ENCODE assay signal across 30 cellular contexts in the genomic region with DNA sequence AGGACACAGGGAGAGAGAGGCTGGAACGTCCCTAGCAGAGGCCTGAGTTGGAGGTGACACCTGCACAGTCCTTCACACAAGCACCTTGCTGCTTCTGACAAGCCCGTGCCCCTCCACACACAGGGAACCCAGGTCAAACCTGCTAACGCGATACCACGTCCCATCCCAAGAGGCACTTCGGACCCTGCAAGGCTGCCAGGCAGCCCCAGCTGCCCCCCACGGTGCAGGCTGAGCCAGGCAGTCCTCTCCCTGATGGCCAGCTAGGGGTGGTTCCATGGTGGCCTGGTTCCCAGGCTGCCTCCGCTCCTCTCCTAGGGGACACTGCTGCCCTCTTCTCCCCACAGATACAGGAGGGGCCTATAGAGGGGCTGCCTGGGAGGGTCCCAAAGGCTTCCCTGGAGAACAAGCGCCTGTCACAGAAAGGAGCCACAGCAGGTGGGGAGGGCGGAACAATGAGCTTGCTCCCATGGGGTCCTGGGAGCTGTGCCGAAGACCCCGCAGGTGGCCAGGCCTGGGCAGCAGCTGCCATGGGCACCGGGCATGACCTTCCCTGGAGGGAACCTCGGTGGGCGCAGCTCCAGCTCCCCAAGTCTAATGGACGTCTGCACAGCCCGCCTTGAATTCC.
"Had no signal": no experiment of that assay in that cellular context is flagged by ENCODE, and none has a peak within 500 bp of the region (broad histone marks: within the 10 kb centered on the region; RNA-seq: fewer than 3 reads in every experiment).

No MANE protein-coding gene starts in this region.

- H3K27me3 ChIP-seq: esophagus squamous epithelium, heart right ventricle, pancreas, right atrium auricular region, testis, tibial artery, upper lobe of left lung, uterus had no signal

- H3K4me1 ChIP-seq: lower lobe of right lung, pancreas, prostate gland, upper lobe of left lung, uterus had no signal

- DNase-seq: cortex of kidney; effector memory CD8-positive, alpha-beta T cell; erythroblast; esophagus squamous epithelium; foreskin melanocyte; glutamatergic neuron; heart right ventricle; hippocampal formation; left colon; left ventricle myocardium inferior; lower lobe of right lung; naive thymus-derived CD8-positive, alpha-beta T cell; nephron progenitor cell; occipital lobe; stimulated activated CD4-positive, alpha-beta T cell treated with anti-CD3 and anti-CD28 coated beads, Interleukin-2, amount 100 ng/mL, for 24 hours; stimulated activated CD4-positive, alpha-beta T cell treated with anti-CD3 and anti-CD28 coated beads, Interleukin-4, amount 100 ng/mL, for 24 hours; stimulated activated naive CD8-positive, alpha-beta T cell treated with anti-CD3 and anti-CD28 coated beads, Interleukin-15, Interleukin-2, amounts not matched to agents 100 U/mL and 50 U/mL, for 24 hours; substantia nigra; testis; tibial artery; upper lobe of left lung; uterus had no signal

- H3K9me3 ChIP-seq: esophagus squamous epithelium, pancreas, prostate gland, testis, uterus had no signal

- H3K4me2 ChIP-seq: smooth muscle cell had no signal

- H3K4me3 Mint-ChIP-seq: effector memory CD8-positive, alpha-beta T cell; naive thymus-derived CD8-positive, alpha-beta T cell; nephron progenitor cell; stimulated activated effector memory CD8-positive, alpha-beta T cell treated with anti-CD3 and anti-CD28 coated beads, Interleukin-12 subunit alpha, Interleukin-12 subunit beta, amount 100 ng/mL, for 72 hours had no signal

- H3K4me3 ChIP-seq: esophagus squamous epithelium, heart right ventricle, left ventricle myocardium inferior, lower lobe of right lung, pancreas, prostate gland, right atrium auricular region, smooth muscle cell, testis, tibial artery, upper lobe of left lung, uterus had no signal

- H3K27me3 Mint-ChIP-seq: effector memory CD8-positive, alpha-beta T cell had no signal

- H3K27ac ChIP-seq: esophagus squamous epithelium, heart right ventricle, left ventricle myocardium inferior, lower lobe of right lung, pancreas, prostate gland, right atrium auricular region, testis, tibial artery, upper lobe of left lung, uterus had no signal

- H3K36me3 ChIP-seq: esophagus squamous epithelium, heart right ventricle, left ventricle myocardium inferior, lower lobe of right lung, pancreas, prostate gland, right atrium auricular region, tibial artery, upper lobe of left lung, uterus had no signal

- FAIRE-seq: endometrium, islet of Langerhans, pancreas had no signal

- H3K36me3 Mint-ChIP-seq: naive thymus-derived CD8-positive, alpha-beta T cell; stimulated activated effector memory CD8-positive, alpha-beta T cell treated with anti-CD3 and anti-CD28 coated beads, Interleukin-12 subunit alpha, Interleukin-12 subunit beta, amount 100 ng/mL, for 72 hours had no signal

- ATAC-seq: effector memory CD8-positive, alpha-beta T cell; heart right ventricle; left colon; lower lobe of right lung; naive thymus-derived CD8-positive, alpha-beta T cell; pancreas; sciatic nerve; stimulated activated effector memory CD8-positive, alpha-beta T cell treated with anti-CD3 and anti-CD28 coated beads, Interleukin-12 subunit alpha, Interleukin-12 subunit beta, amount 100 ng/mL, for 72 hours had no signal

- H3K9me3 Mint-ChIP-seq: effector memory CD8-positive, alpha-beta T cell; stimulated activated effector memory CD8-positive, alpha-beta T cell treated with anti-CD3 and anti-CD28 coated beads, Interleukin-12 subunit alpha, Interleukin-12 subunit beta, amount 100 ng/mL, for 72 hours had no signal

- H3K27ac Mint-ChIP-seq: effector memory CD8-positive, alpha-beta T cell; naive thymus-derived CD8-positive, alpha-beta T cell; nephron progenitor cell; stimulated activated effector memory CD8-positive, alpha-beta T cell treated with anti-CD3 and anti-CD28 coated beads, Interleukin-12 subunit alpha, Interleukin-12 subunit beta, amount 100 ng/mL, for 72 hours had no signal

- H3K4me1 Mint-ChIP-seq: stimulated activated effector memory CD8-positive, alpha-beta T cell treated with anti-CD3 and anti-CD28 coated beads, Interleukin-12 subunit alpha, Interleukin-12 subunit beta, amount 100 ng/mL, for 72 hours had no signal
